1 cellular context compared by ENCODE assay signal in genomic region chr14:78022059-78022458, GRCh38.
TF ChIP-seq lines count a peak whose summit lies in the region.

No MANE protein-coding gene starts in this region.

TF ChIP-seq in SK-N-SH treated with all-trans-retinoic acid at 6 μM for 48 hours, 23 proteins besides CTCF, POLR2A, EP300 and RAD21 (continued from another document):
- TF ChIP-seq PATZ1 (CRISPR knock-in tag; IDR thresholded peaks at IDR 0.05; ENCODE audit: borderline replicate concordance) (no peak), TCF4 (CRISPR knock-in tag; IDR thresholded peaks at IDR 0.05; ENCODE audit: borderline replicate concordance) (no peak), CSDC2 (CRISPR knock-in tag; IDR thresholded peaks at IDR 0.05) (no peak), CSRNP3 (CRISPR knock-in tag; IDR thresholded peaks at IDR 0.05) (no peak), POU6F1 (CRISPR knock-in tag; IDR thresholded peaks at IDR 0.05; ENCODE audit: borderline replicate concordance, low read depth) (no peak), CREB5 (CRISPR knock-in tag; IDR thresholded peaks at IDR 0.05; ENCODE audit: low read depth) (no peak), ZNF8 (CRISPR knock-in tag; IDR thresholded peaks at IDR 0.05) (no peak), GLIS3 (CRISPR knock-in tag; IDR thresholded peaks at IDR 0.05) (no peak), SNAI2 (CRISPR knock-in tag; IDR thresholded peaks at IDR 0.05) (no peak)
